ENCODE assay signal across 18 cellular contexts in the genomic region with DNA sequence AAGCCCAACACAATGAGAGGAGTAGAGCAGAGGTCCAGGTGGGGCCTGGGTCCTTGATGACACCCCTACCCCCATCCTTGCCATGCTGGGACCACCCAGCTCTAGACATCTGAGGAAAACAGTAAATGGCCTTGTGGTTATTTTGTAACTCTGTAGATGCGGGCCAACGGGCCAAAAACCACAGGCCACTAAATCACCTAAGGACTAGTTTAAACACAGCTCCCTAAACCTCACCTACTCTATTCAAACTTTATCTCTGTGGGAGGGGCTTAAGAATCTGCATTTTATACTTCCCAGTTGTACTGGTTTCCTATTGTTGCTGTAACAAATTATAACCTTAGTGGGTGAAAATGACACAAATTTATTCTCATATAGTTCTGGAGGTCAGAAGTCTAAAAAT.
"Had no signal": no experiment of that assay in that cellular context is flagged by ENCODE, and none has a peak within 500 bp of the region (broad histone marks: within the 10 kb centered on the region; RNA-seq: fewer than 3 reads in every experiment).

No MANE protein-coding gene starts in this region.

- H3K27ac Mint-ChIP-seq: activated B cell treated with CpG ODN at 0.5 μM for 24 hours; activated naive CD8-positive, alpha-beta T cell treated with anti-CD3 and anti-CD28 coated beads for 36 hours; activated T-helper 1 cell treated with anti-CD3 and anti-CD28 coated beads, Interleukin-12 subunit alpha, Interleukin-12 subunit beta, Interleukin-2, Interleukin-4 antibody, amounts not matched to agents 30 ng/mL and 10 ng/mL and 1 ng/mL, durations not matched to agents 14 hours and 24 hours and 36 hours; effector memory CD8-positive, alpha-beta T cell; stimulated activated naive CD8-positive, alpha-beta T cell treated with anti-CD3 and anti-CD28 coated beads, Interleukin-15, Interleukin-2, amounts not matched to agents 100 ng/mL and 50 ng/mL, for 24 hours had no signal

- H3K27me3 Mint-ChIP-seq: activated B cell treated with CpG ODN at 0.5 μM for 24 hours; activated naive CD8-positive, alpha-beta T cell treated with anti-CD3 and anti-CD28 coated beads for 36 hours; effector memory CD8-positive, alpha-beta T cell; stimulated activated naive CD8-positive, alpha-beta T cell treated with anti-CD3 and anti-CD28 coated beads, Interleukin-15, Interleukin-2, amounts not matched to agents 100 ng/mL and 50 ng/mL, for 24 hours had no signal

- H3K36me3 ChIP-seq: right lobe of liver, suprapubic skin had no signal

- H3K27ac ChIP-seq: body of pancreas, epithelial cell of prostate, right lobe of liver, suprapubic skin had no signal

- H3K4me2 ChIP-seq: smooth muscle cell had no signal

- H3K9me3 Mint-ChIP-seq: activated B cell treated with CpG ODN at 0.5 μM for 24 hours; activated naive CD8-positive, alpha-beta T cell treated with anti-CD3 and anti-CD28 coated beads for 36 hours; activated T-helper 1 cell treated with anti-CD3 and anti-CD28 coated beads, Interleukin-12 subunit alpha, Interleukin-12 subunit beta, Interleukin-2, Interleukin-4 antibody, amounts not matched to agents 30 ng/mL and 10 ng/mL and 1 ng/mL, durations not matched to agents 14 hours and 24 hours and 36 hours; effector memory CD8-positive, alpha-beta T cell; stimulated activated naive CD8-positive, alpha-beta T cell treated with anti-CD3 and anti-CD28 coated beads, Interleukin-15, Interleukin-2, amounts not matched to agents 100 ng/mL and 50 ng/mL, for 24 hours had no signal

- H3K27me3 ChIP-seq: body of pancreas, right lobe of liver, suprapubic skin had no signal

- H3K9me3 ChIP-seq: body of pancreas, right lobe of liver, suprapubic skin had no signal

- H3K4me3 Mint-ChIP-seq: activated B cell treated with CpG ODN at 0.5 μM for 24 hours; activated naive CD8-positive, alpha-beta T cell treated with anti-CD3 and anti-CD28 coated beads for 36 hours; activated T-helper 1 cell treated with anti-CD3 and anti-CD28 coated beads, Interleukin-12 subunit alpha, Interleukin-12 subunit beta, Interleukin-2, Interleukin-4 antibody, amounts not matched to agents 30 ng/mL and 10 ng/mL and 1 ng/mL, durations not matched to agents 14 hours and 24 hours and 36 hours; effector memory CD8-positive, alpha-beta T cell; stimulated activated naive CD8-positive, alpha-beta T cell treated with anti-CD3 and anti-CD28 coated beads, Interleukin-15, Interleukin-2, amounts not matched to agents 100 ng/mL and 50 ng/mL, for 24 hours had no signal

- ATAC-seq: body of pancreas; effector memory CD8-positive, alpha-beta T cell had no signal

- H3K4me1 ChIP-seq: body of pancreas had no signal

- DNase-seq: activated B cell treated with CpG ODN at 0.5 μM for 24 hours; activated CD4-positive, alpha-beta T cell treated with anti-CD3 and anti-CD28 coated beads for 48 hours; activated naive CD8-positive, alpha-beta T cell treated with anti-CD3 and anti-CD28 coated beads for 36 hours; amygdala; body of pancreas; dermis blood vessel endothelial cell; effector memory CD8-positive, alpha-beta T cell; head of caudate nucleus; kidney glomerular epithelial cell; right lobe of liver; trophoblast cell had no signal

- FAIRE-seq: frontal cortex, TTC549 had no signal

- H3K4me3 ChIP-seq: body of pancreas, right lobe of liver, smooth muscle cell, suprapubic skin had no signal
